11 cellular contexts compared by ENCODE assay signal in genomic region chr2:25204190-25204838, GRCh38. TPM values are rescaled to one million over a fixed set of nuclear protein-coding genes. Genes with fewer than 3 reads are reported as not detected.
DNase-seq lines count a peak whose midpoint lies in the region; ATAC-seq, FAIRE-seq and TF ChIP-seq lines count a peak whose summit lies in the region.
"Had no signal": no experiment of that assay in that cellular context is flagged by ENCODE, and none has a peak within 500 bp of the region (broad histone marks: within the 10 kb centered on the region; RNA-seq: fewer than 3 reads in every experiment).

No MANE protein-coding gene starts in this region.

- H3K9ac ChIP-seq in keratinocyte (ENCODE audit: control insufficient read depth, extremely low read depth, insufficient read depth, low read length) = no peak overlapping the region

- H3K4me2 ChIP-seq in keratinocyte (ENCODE audit: control insufficient read depth, extremely low read depth, insufficient read depth, low read depth, low read length) (peak overlapping the region; percentile 51), PC-9 (no peak overlapping the region)

- CTCF ChIA-PET in PC-9 (lab: Charles Lee) = interaction anchor here (0.6 kb wide), 1 partner anchor 57 kb away, joined by 8 read pairs; no protein-coding TSS in a partner anchor

- H3K4me3 Mint-ChIP-seq in activated naive CD8-positive, alpha-beta T cell treated with anti-CD3 and anti-CD28 coated beads for 36 hours = no peak overlapping the region

- H3K36me3 Mint-ChIP-seq in activated naive CD8-positive, alpha-beta T cell treated with anti-CD3 and anti-CD28 coated beads for 36 hours = no peaks in the 10 kb centered on the region

- no peak overlapping the region for H3K27ac Mint-ChIP-seq in activated naive CD8-positive, alpha-beta T cell treated with anti-CD3 and anti-CD28 coated beads for 36 hours

- H3K27me3 Mint-ChIP-seq in activated naive CD8-positive, alpha-beta T cell treated with anti-CD3 and anti-CD28 coated beads for 36 hours = no peaks in the 10 kb centered on the region

- dilution Hi-C loops in keratinocyte (cut with MboI; ENCODE audit: extremely low pct_ligation_motif_present, low sequenced_read_pairs) = no loop called here

- H3K36me3 ChIP-seq in keratinocyte (ENCODE audit: control insufficient read depth in 2 of 2, extremely low read depth in 1 of 2, insufficient read depth in 2 of 2, low read length in 2 of 2) = no peaks in the 10 kb centered on the region
- no peaks in the 10 kb centered on the region for H3K36me3 ChIP-seq in upper lobe of right lung
- no peaks in the 10 kb centered on the region for H3K36me3 ChIP-seq in PC-9 (ENCODE audit: low read depth)
- H3K36me3 ChIP-seq: HAP-1 had no signal

- BruUV-seq in PC-9 (replicated peaks; lab: Mats Ljungman, UMichigan) = no TSS peak

- TF ChIP-seq CTCF in keratinocyte (optimal IDR thresholded peaks at IDR 0.05 in 1 of 3, IDR thresholded peaks at IDR 0.05 in 1 of 3, conservative IDR thresholded peaks at IDR 0.05 in 1 of 3; ENCODE audit: extremely low read depth in 1 of 3, insufficient read depth in 2 of 3, low read length in 3 of 3) (no peak), upper lobe of right lung (IDR thresholded peaks at IDR 0.05) (no peak), PC-9 (conservative IDR thresholded peaks at IDR 0.05) (no peak)

- intact Hi-C loops in Right ventricle myocardium inferior (cut with DNase I) = no loop called here
- intact Hi-C loops in cardiac septum (cut with DNase I) = no loop called here
- intact Hi-C loops in upper lobe of right lung (cut with DNase I) = no loop called here
- intact Hi-C loops in PC-9 (cut with micrococcal nuclease; ENCODE audit: unreplicated experiment) = no loop called here

- POLR2A ChIA-PET in PC-9 (lab: Charles Lee; ENCODE audit: unreplicated experiment) = no interaction called here

- H3K27me3 ChIP-seq in keratinocyte (ENCODE audit: control insufficient read depth, extremely low read depth, insufficient read depth, low read length) = no peaks in the 10 kb centered on the region
- no peaks in the 10 kb centered on the region for H3K27me3 ChIP-seq in upper lobe of right lung
- no peaks in the 10 kb centered on the region for H3K27me3 ChIP-seq in PC-9 (ENCODE audit: insufficient read depth, low read depth)

- H3K9me3 Mint-ChIP-seq in activated naive CD8-positive, alpha-beta T cell treated with anti-CD3 and anti-CD28 coated beads for 36 hours = no peaks in the 10 kb centered on the region

- H3K9me2 ChIP-seq in PC-9 (ENCODE audit: insufficient read depth) = no peaks in the 10 kb centered on the region

- H3K4me1 ChIP-seq in keratinocyte (ENCODE audit: control insufficient read depth, extremely low read depth, insufficient read depth, low read length) = no peaks in the 10 kb centered on the region
- H3K4me1 ChIP-seq in upper lobe of right lung = no peaks in the 10 kb centered on the region
- H3K4me1 ChIP-seq in PC-9 (replicated peaks; ENCODE audit: insufficient read depth) = no peaks in the 10 kb centered on the region
- H3K4me1 ChIP-seq: HAP-1 had no signal

- ATAC-seq in Right ventricle myocardium inferior (peak; percentile 53), upper lobe of right lung (peak; percentile 50)

- no peaks in the 10 kb centered on the region for H3K9me1 ChIP-seq in keratinocyte (ENCODE audit: control insufficient read depth, extremely low read depth, insufficient read depth, low read length)

- H3K9me3 ChIP-seq in keratinocyte (ENCODE audit: control insufficient read depth, low read depth, low read length) = no peaks in the 10 kb centered on the region
- H3K9me3 ChIP-seq in upper lobe of right lung = no peaks in the 10 kb centered on the region
- H3K9me3 ChIP-seq in PC-9 (ENCODE audit: insufficient read depth, low read depth) = no peaks in the 10 kb centered on the region
- H3K9me3 ChIP-seq: HAP-1 had no signal

- DNase-seq in Right ventricle myocardium inferior (ENCODE audit: missing footprints) (no peak), cardiac septum (ENCODE audit: low spot score) (no peak), keratinocyte (ENCODE audit: low read depth, low spot score) (no peak), upper lobe of right lung (no peak), PC-9 (no peak), NK-92 (lab: John Stamatoyannopoulos, UW; ENCODE audit: unreplicated experiment) (no peak), GM19240 (ENCODE audit: insufficient read length, low spot score) (no peak)
- DNase-seq in activated naive CD8-positive, alpha-beta T cell treated with anti-CD3 and anti-CD28 coated beads for 36 hours = peak; percentile 42
- DNase-seq: stimulated activated CD4-positive, alpha-beta T cell treated with anti-CD3 and anti-CD28 coated beads, Interleukin-4, amount 100 ng/mL, for 24 hours had no signal

- H2AFZ ChIP-seq in keratinocyte (ENCODE audit: control insufficient read depth, low read length) (peak overlapping the region; percentile 30), PC-9 (no peak overlapping the region)

- H3K27ac ChIP-seq in keratinocyte (ENCODE audit: control insufficient read depth, insufficient read depth, low read length) (no peak overlapping the region), upper lobe of right lung (no peak overlapping the region), PC-9 (no peak overlapping the region)

- H4K20me1 ChIP-seq in keratinocyte (ENCODE audit: control insufficient read depth, extremely low read depth, insufficient read depth, low read length) (no peaks in the 10 kb centered on the region), PC-9 (ENCODE audit: insufficient read depth) (no peaks in the 10 kb centered on the region)

- peaks cover 39% of the 10 kb centered on the region for H3K4me1 Mint-ChIP-seq in activated naive CD8-positive, alpha-beta T cell treated with anti-CD3 and anti-CD28 coated beads for 36 hours

- FAIRE-seq in keratinocyte (lab: Jason Lieb, UNC) = no peak
- FAIRE-seq: islet of Langerhans had no signal

- no peaks in the 10 kb centered on the region for H3F3A ChIP-seq in PC-9 (ENCODE audit: insufficient read depth, low read depth)

- no peak overlapping the region for H3K4me3 ChIP-seq in keratinocyte (ENCODE audit: control insufficient read depth in 2 of 3, extremely low read depth in 1 of 3, insufficient read depth in 2 of 3, low read depth in 1 of 3, low read length in 3 of 3)
- peak overlapping the region; percentile 15 for H3K4me3 ChIP-seq in upper lobe of right lung
- H3K4me3 ChIP-seq in PC-9 = no peak overlapping the region
- H3K4me3 ChIP-seq: HAP-1 had no signal

- no peaks in the 10 kb centered on the region for H3K79me2 ChIP-seq in keratinocyte (ENCODE audit: control insufficient read depth, insufficient read depth, low read length)
- H3K79me2 ChIP-seq in PC-9 (ENCODE audit: low read depth) = no peaks in the 10 kb centered on the region

RNA-seq across cellular contexts. Expression of gene POMC, which starts 35.9 kb away (rescaled TPM):
- total RNA-seq in Right ventricle myocardium inferior (9.1 TPM), cardiac septum (3.1 TPM), upper lobe of right lung (3.3 TPM), PC-9 (2021) (not detected in 2 replicates)
- total RNA-seq in activated naive CD8-positive, alpha-beta T cell treated with anti-CD3 and anti-CD28 coated beads for 36 hours = 1 to 10 TPM; 6.3 to 6.8 TPM
- polyA plus RNA-seq in keratinocyte = 0.13 TPM in 1 of 3 replicates, not detected in the others
- polyA plus RNA-seq in keratinocyte (2011; ENCODE audit: low read depth) = not detected
- polyA plus RNA-seq in keratinocyte (2011; cell fraction: cytosol; rRNA removed) = 0.08 TPM in 1 of 2 replicates, not detected in the other
- polyA plus RNA-seq in keratinocyte (2011; cell fraction: nucleus; rRNA removed) = not detected in 2 replicates
- polyA plus RNA-seq in keratinocyte (2012; ENCODE audit: low replicate concordance) = 0.24 TPM in 1 of 2 replicates, not detected in the other
- polyA minus RNA-seq in keratinocyte = not detected in 3 replicates
- not detected for polyA minus RNA-seq in keratinocyte (2011; cell fraction: cytosol; rRNA and poly(A)+ RNA removed)
- polyA minus RNA-seq in keratinocyte (2011; cell fraction: nucleus; rRNA and poly(A)+ RNA removed) = not detected in 2 replicates
